16 cellular contexts compared by ENCODE assay signal in the genomic region with DNA sequence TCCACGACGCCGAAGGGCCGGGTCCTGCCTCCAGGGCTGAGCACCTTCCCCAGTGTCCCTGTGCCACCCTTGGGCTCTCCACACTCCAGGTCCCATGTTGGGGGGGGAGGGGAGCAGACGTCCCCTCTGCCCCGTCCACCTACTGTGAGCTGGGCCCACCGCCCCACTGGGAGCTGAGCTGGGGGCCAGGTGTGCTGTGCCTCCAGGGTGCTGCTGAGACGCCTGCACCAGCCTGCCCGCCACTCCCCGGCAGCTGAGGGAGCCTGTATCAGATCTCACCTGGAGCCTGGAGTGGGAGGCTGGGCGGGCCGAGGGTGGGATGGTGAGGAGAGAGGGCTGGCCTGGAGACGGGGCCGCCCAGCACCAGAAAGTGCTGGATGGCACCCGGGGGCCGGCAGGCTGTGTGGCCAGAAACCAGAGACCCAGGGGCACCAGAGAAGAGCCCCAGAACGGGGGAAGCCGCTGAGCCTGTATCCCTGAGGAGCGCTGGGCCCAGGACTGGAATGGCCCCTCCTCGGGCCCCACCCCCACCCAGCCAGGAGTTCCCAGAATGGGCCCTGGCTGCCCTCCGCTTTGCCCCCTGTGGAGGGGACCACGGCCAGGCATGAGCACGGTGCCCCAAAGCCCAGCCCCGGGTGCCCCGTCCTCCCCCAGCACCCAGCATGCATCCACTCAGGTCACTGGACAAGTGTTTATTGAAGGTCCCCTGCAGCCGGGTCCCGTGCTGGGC. TPM values are rescaled to one million over a fixed set of nuclear protein-coding genes. Genes with fewer than 3 reads are reported as not detected.
DNase-seq lines count a peak whose midpoint lies in the region; ATAC-seq and TF ChIP-seq lines count a peak whose summit lies in the region.
"Had no signal": no experiment of that assay in that cellular context is flagged by ENCODE, and none has a peak within 500 bp of the region (broad histone marks: within the 10 kb centered on the region; RNA-seq: fewer than 3 reads in every experiment).

No MANE protein-coding gene starts in this region.

- H2BK5ac ChIP-seq in trophoblast cell (ENCODE audit: low read depth, low read length, poor library complexity) = no peak overlapping the region

- H3K27ac ChIP-seq in HEK293 (ENCODE audit: extremely low read depth, low read depth, low read length) = no peak overlapping the region
- no peak overlapping the region for H3K27ac ChIP-seq in trophoblast cell (ENCODE audit: low read depth, low read length)
- H3K27ac ChIP-seq: left lung had no signal

- no peak overlapping the region for H3K9ac ChIP-seq in trophoblast cell (ENCODE audit: low read length)

- no peak overlapping the region for H3K23ac ChIP-seq in trophoblast cell (ENCODE audit: low read length)

- no peaks in the 10 kb centered on the region for H3K9me3 Mint-ChIP-seq in endothelial cell (ENCODE audit: unreplicated experiment)
- H3K9me3 Mint-ChIP-seq: brain had no signal

- no peaks in the 10 kb centered on the region; the same call in 1 of the 2 replicates for H3K4me1 ChIP-seq in HEK293 (ENCODE audit: control insufficient read depth, insufficient read depth, low read length)
- H3K4me1 ChIP-seq in trophoblast cell (ENCODE audit: control insufficient read depth in 1 of 2, insufficient read depth in 2 of 2, low read length in 2 of 2) = peaks cover 0 to 3% of the 10 kb centered on the region in 2 experiments

- H3K4me2 ChIP-seq in trophoblast cell (ENCODE audit: low read length) = no peak overlapping the region

- CTCF ChIA-PET in HEK293 (lab: Yijun Ruan, JAX) = no interaction called here

- no peak overlapping the region for H2AFZ ChIP-seq in trophoblast cell (ENCODE audit: insufficient read depth, low read length, poor library complexity)

- H2BK12ac ChIP-seq in trophoblast cell (ENCODE audit: low read length) = no peak overlapping the region

- H3K27ac Mint-ChIP-seq in endothelial cell (ENCODE audit: unreplicated experiment) = no peak overlapping the region
- H3K27ac Mint-ChIP-seq: activated CD4-positive, alpha-beta T cell treated with anti-CD3 and anti-CD28 coated beads for 36 hours; brain had no signal

- no peak overlapping the region for H3K18ac ChIP-seq in trophoblast cell (ENCODE audit: low read length)

- H3K4me1 Mint-ChIP-seq in endothelial cell (ENCODE audit: unreplicated experiment) = no peaks in the 10 kb centered on the region

- H3K36me3 Mint-ChIP-seq in endothelial cell (ENCODE audit: low read depth, unreplicated experiment) = no peaks in the 10 kb centered on the region
- H3K36me3 Mint-ChIP-seq: brain had no signal

- H2BK120ac ChIP-seq in trophoblast cell (ENCODE audit: insufficient read depth, low read length, poor library complexity) = no peak overlapping the region

- H2AK5ac ChIP-seq in trophoblast cell (ENCODE audit: low read length) = peak overlapping the region; percentile 35

- POLR2A ChIA-PET in HEK293 (lab: Yijun Ruan, JAX) = no interaction called here

- no peak overlapping the region for H3K14ac ChIP-seq in trophoblast cell (ENCODE audit: low read length)

- H4K12ac ChIP-seq in trophoblast cell (ENCODE audit: low read depth, low read length) = no peak overlapping the region

- ATAC-seq in GM19455 (IDR thresholded peaks at IDR 0.05; ENCODE audit: unreplicated experiment) (no peak), GM21723 (IDR thresholded peaks at IDR 0.05; ENCODE audit: unreplicated experiment) (no peak)
- ATAC-seq: activated CD4-positive, alpha-beta T cell treated with anti-CD3 and anti-CD28 coated beads for 36 hours; left lung had no signal

- H3K4me3 ChIP-seq in HEK293 (ENCODE audit: low read depth, low read length) = no peak overlapping the region
- H3K4me3 ChIP-seq in trophoblast cell (ENCODE audit: low read depth, low read length) = no peak overlapping the region
- H3K4me3 ChIP-seq: left lung had no signal

- no peak overlapping the region for H3K4ac ChIP-seq in trophoblast cell (ENCODE audit: low read depth, low read length)

- H3K9me3 ChIP-seq in HEK293 (ENCODE audit: control insufficient read depth, insufficient read depth, low read depth, low read length) = no peaks in the 10 kb centered on the region
- peaks cover 6% of the 10 kb centered on the region for H3K9me3 ChIP-seq in trophoblast cell (ENCODE audit: insufficient read depth, low read depth, low read length)
- H3K9me3 ChIP-seq: left lung had no signal

- no peak for TF ChIP-seq CTCF in HEK293 (tag by site-specific recombination; IDR thresholded peaks at IDR 0.05)
- no peak for TF ChIP-seq CTCF in endothelial cell (IDR thresholded peaks at IDR 0.05; ENCODE audit: unreplicated experiment)

- peaks cover 24% of the 10 kb centered on the region for H3K27me3 ChIP-seq in trophoblast cell (ENCODE audit: insufficient read depth, low read length)

- H3K79me2 ChIP-seq in trophoblast cell (ENCODE audit: control insufficient read depth, insufficient read depth, low read length, poor library complexity) = no peaks in the 10 kb centered on the region

- H4K91ac ChIP-seq in trophoblast cell (ENCODE audit: low read depth, low read length) = no peak overlapping the region

- H3K27me3 Mint-ChIP-seq in endothelial cell (ENCODE audit: unreplicated experiment) = no peaks in the 10 kb centered on the region
- H3K27me3 Mint-ChIP-seq: activated CD4-positive, alpha-beta T cell treated with anti-CD3 and anti-CD28 coated beads for 36 hours had no signal

- no peak overlapping the region for H4K8ac ChIP-seq in trophoblast cell (ENCODE audit: low read depth, low read length)

- peaks cover 1% of the 10 kb centered on the region for H3K79me1 ChIP-seq in trophoblast cell (ENCODE audit: low read length)

- WGBS in trophoblast cell (ENCODE audit: extremely low coverage, insufficient coverage, insufficient read length) = no CpG with 5 or more reads among the region's 27 CpGs

- H3K36me3 ChIP-seq in HEK293 (ENCODE audit: control insufficient read depth in 2 of 2, insufficient read depth in 1 of 2, low read length in 2 of 2) (no peaks in the 10 kb centered on the region), trophoblast cell (ENCODE audit: control insufficient read depth in 1 of 2, insufficient read depth in 2 of 2, low read length in 2 of 2) (no peaks in the 10 kb centered on the region)
- H3K36me3 ChIP-seq: left lung had no signal

- H3K4me3 Mint-ChIP-seq in endothelial cell (ENCODE audit: unreplicated experiment) = no peak overlapping the region
- H3K4me3 Mint-ChIP-seq: brain had no signal

- peak; percentile 9 for DNase-seq in activated naive CD4-positive, alpha-beta T cell treated with Interleukin-2 at 50 U/mL for 16 hours
- DNase-seq in activated naive CD4-positive, alpha-beta T cell (lab: John Stamatoyannopoulos, UW) = no peak
- DNase-seq in endothelial cell (ENCODE audit: low spot score) (peak; percentile 4), trophoblast cell (no peak)
- no peak for DNase-seq in effector CD8-positive, alpha-beta T cell (lab: John Stamatoyannopoulos, UW)
- DNase-seq: NCI-H2107; stimulated activated CD4-positive, alpha-beta T cell treated with anti-CD3 and anti-CD28 coated beads, Interleukin-4, amount 100 ng/mL, for 24 hours had no signal

TF ChIP-seq in HEK293, 187 proteins besides CTCF, POLR2A, EP300 and RAD21 (continues in another document):
- TF ChIP-seq PRDM10 (tag by site-specific recombination; IDR thresholded peaks at IDR 0.05) = no peak
- TF ChIP-seq ZNF580 (tag by site-specific recombination; IDR thresholded peaks at IDR 0.05) = no peak
- TF ChIP-seq EGR2 (tag by site-specific recombination; IDR thresholded peaks at IDR 0.05; ENCODE audit: low read depth) = 0 out of 2 replicates have a peak, but pooled peaks have one; percentile 37
- TF ChIP-seq BCL11A (tag by site-specific recombination; IDR thresholded peaks at IDR 0.05; ENCODE audit: low read depth) = no peak
- TF ChIP-seq ZNF155 (tag by site-specific recombination; IDR thresholded peaks at IDR 0.05) = no peak
- TF ChIP-seq ZNF629 (tag by site-specific recombination; IDR thresholded peaks at IDR 0.05) = no peak
- TF ChIP-seq ZBTB8A (tag by site-specific recombination; IDR thresholded peaks at IDR 0.05) = peak; percentile 37; the same call in 1 of the 2 replicates
- TF ChIP-seq ZNF473 (tag by site-specific recombination; IDR thresholded peaks at IDR 0.05) = no peak
- peak; percentile 40 for TF ChIP-seq KLF1 (tag by site-specific recombination; IDR thresholded peaks at IDR 0.05)

RNA-seq across cellular contexts. Expression of gene TNFRSF18, which starts 3.4 kb away (rescaled TPM):
- total RNA-seq in endothelial cell (ENCODE audit: unreplicated experiment) = not detected
- polyA plus RNA-seq in trophoblast cell (2013) = not detected in 2 replicates
- total RNA-seq: urinary bladder had no signal
- polyA plus RNA-seq: neural cell had no signal

RNA-seq across cellular contexts. Expression of gene TNFRSF4, which starts 11.0 kb away (rescaled TPM):
- total RNA-seq in endothelial cell (ENCODE audit: unreplicated experiment) = 0.80 TPM
- polyA plus RNA-seq in trophoblast cell (2013) = 0.07 and 0.08 TPM in 2 replicates
- total RNA-seq: renal cortical epithelial cell had no signal
- polyA plus RNA-seq: neural cell had no signal

RNA-seq across cellular contexts. Expression of gene SDF4, which starts 28.8 kb away (rescaled TPM):
- 130 TPM for total RNA-seq in endothelial cell (ENCODE audit: unreplicated experiment)
- 136 and 142 TPM in 2 replicates for polyA plus RNA-seq in trophoblast cell (2013)

RNA-seq across cellular contexts. Expression of gene B3GALT6, which starts 29.0 kb away (rescaled TPM):
- 43.2 TPM for total RNA-seq in endothelial cell (ENCODE audit: unreplicated experiment)
- 16.1 and 16.2 TPM in 2 replicates for polyA plus RNA-seq in trophoblast cell (2013)

RNA-seq across cellular contexts. Expression of gene TTLL10, which starts 29.3 kb away (rescaled TPM):
- total RNA-seq in endothelial cell (ENCODE audit: unreplicated experiment) = not detected
- polyA plus RNA-seq in trophoblast cell (2013) = not detected in 2 replicates
- total RNA-seq: activated CD4-positive, alpha-beta T cell treated with anti-CD3 and anti-CD28 coated beads for 36 hours; urinary bladder had no signal
- polyA plus RNA-seq: neural cell had no signal

Comparison
In these comparisons a context has a peak if more than half of its experiments do, and no peak if none do; other contexts are left out.
1. DNase-seq: peak in activated naive CD4-positive, alpha-beta T cell treated with Interleukin-2 at 50 U/mL for 16 hours (single experiment) and endothelial cell (single experiment); none in activated naive CD4-positive, alpha-beta T cell (0 of 4), trophoblast cell (0 of 2) and effector CD8-positive, alpha-beta T cell (single experiment).